ENCODE assay signal across 9 cellular contexts in genomic region chr11:6321961-6322362, GRCh38. TPM values are rescaled to one million over a fixed set of nuclear protein-coding genes. Genes with fewer than 3 reads are reported as not detected.
DNase-seq lines count a peak whose midpoint lies in the region; ATAC-seq and TF ChIP-seq lines count a peak whose summit lies in the region.
"Had no signal": no experiment of that assay in that cellular context is flagged by ENCODE, and none has a peak within 500 bp of the region (broad histone marks: within the 10 kb centered on the region; RNA-seq: fewer than 3 reads in every experiment).

No MANE protein-coding gene starts in this region.

- intact Hi-C loops in stomach (cut with DNase I; ENCODE audit: low total_unique reads): no loop called here

- peak overlapping the region; percentile 87 for H3K27ac Mint-ChIP-seq in T-helper 1 cell treated with Interleukin-12 subunit alpha and Interleukin-12 subunit beta and Interleukin-4 antibody, amounts not matched to agents 30 μg/mL and 1 μg/mL, for 36 hours

- no peak for ATAC-seq in GM21528 (IDR thresholded peaks at IDR 0.05; ENCODE audit: low FRiP score, unreplicated experiment)

- WGBS in stomach, 5 donors: 32 to 66% (median 38%) methylated on average over 2 of the region's 2 CpGs

- peaks cover 0 to 19% (median 6%) of the 10 kb centered on the region in 3 donors for H3K27me3 ChIP-seq in stomach
- H3K27me3 ChIP-seq: BLaER1 had no signal

- peaks cover 28% of the 10 kb centered on the region for H3K27me3 Mint-ChIP-seq in T-helper 1 cell treated with Interleukin-12 subunit alpha and Interleukin-12 subunit beta and Interleukin-4 antibody, amounts not matched to agents 30 μg/mL and 1 μg/mL, for 36 hours (ENCODE audit: low read depth)

- H3K4me3 Mint-ChIP-seq in T-helper 1 cell treated with Interleukin-12 subunit alpha and Interleukin-12 subunit beta and Interleukin-4 antibody, amounts not matched to agents 30 μg/mL and 1 μg/mL, for 36 hours: peak overlapping the region; percentile 36

- H3K4me3 ChIP-seq in fibroblast of the aortic adventitia (ENCODE audit: low read depth, low read length) (no peak overlapping the region), stomach (no peak overlapping the region)
- H3K4me3 ChIP-seq: BLaER1 had no signal

- no peaks in the 10 kb centered on the region for H3K9me3 ChIP-seq in stomach
- H3K9me3 ChIP-seq: BLaER1 had no signal

- TF ChIP-seq POLR2A in stomach (IDR thresholded peaks at IDR 0.05): no peak

- peak overlapping the region; percentile 75 to 96 (median 96) for H3K27ac ChIP-seq in stomach
- H3K27ac ChIP-seq: BLaER1 had no signal

- no peaks in the 10 kb centered on the region for H3K9me3 Mint-ChIP-seq in T-helper 1 cell treated with Interleukin-12 subunit alpha and Interleukin-12 subunit beta and Interleukin-4 antibody, amounts not matched to agents 30 μg/mL and 1 μg/mL, for 36 hours

- no peak for TF ChIP-seq EP300 in stomach (IDR thresholded peaks at IDR 0.05)

- H3K36me3 Mint-ChIP-seq in T-helper 1 cell treated with Interleukin-12 subunit alpha and Interleukin-12 subunit beta and Interleukin-4 antibody, amounts not matched to agents 30 μg/mL and 1 μg/mL, for 36 hours (ENCODE audit: low read depth): no peaks in the 10 kb centered on the region

- H3K36me3 ChIP-seq in stomach: no peaks in the 10 kb centered on the region
- H3K36me3 ChIP-seq: BLaER1 had no signal

- TF ChIP-seq CTCF in fibroblast of the aortic adventitia (IDR thresholded peaks at IDR 0.05; ENCODE audit: insufficient read depth, low read length) (no peak), stomach (IDR thresholded peaks at IDR 0.05) (no peak)

- DNase-seq in NCI-H510A treated with DMSO at 0.1 percent for 48 hours (lab: John Stamatoyannopoulos, UW): peak; percentile 35
- no peak for DNase-seq in NCI-H510A (lab: John Stamatoyannopoulos, UW)
- DNase-seq in fibroblast of the aortic adventitia (ENCODE audit: low read depth): peak; percentile 62
- DNase-seq in stomach: no peak
- no peak for DNase-seq in KG1 (lab: John Stamatoyannopoulos, UW)
- no peak for DNase-seq in NCI-H2227 treated with DMSO at 0.1 percent for 48 hours (lab: John Stamatoyannopoulos, UW)

- peaks cover 24% of the 10 kb centered on the region for H3K4me1 Mint-ChIP-seq in T-helper 1 cell treated with Interleukin-12 subunit alpha and Interleukin-12 subunit beta and Interleukin-4 antibody, amounts not matched to agents 30 μg/mL and 1 μg/mL, for 36 hours (ENCODE audit: low read depth)

- peaks cover 28 to 70% (median 50%) of the 10 kb centered on the region in 4 donors for H3K4me1 ChIP-seq in stomach
- H3K4me1 ChIP-seq: BLaER1 had no signal

RNA-seq across cellular contexts. Expression of gene CAVIN3, which starts 1.7 kb away (rescaled TPM):
- 323 and 888 TPM in 2 replicates for total RNA-seq in fibroblast of the aortic adventitia (ENCODE audit: low replicate concordance)
- 100 to 1,000 TPM in 1 of 5 donors, 10 to 100 TPM in 4; 12.8 to 166 (median 22.9) TPM for total RNA-seq in stomach
- polyA plus RNA-seq in stomach: 100 to 1,000 TPM in 1 of 3 donors, 10 to 100 TPM in 2; 51.1 to 119 (median 68.4) TPM

Comparison
In these comparisons a context has a peak if more than half of its experiments do, and no peak if none do; other contexts are left out.
1. DNase-seq: peak in NCI-H510A treated with DMSO at 0.1 percent for 48 hours (single experiment) and fibroblast of the aortic adventitia (single experiment); none in NCI-H510A (single experiment), stomach (single experiment), KG1 (single experiment) and NCI-H2227 treated with DMSO at 0.1 percent for 48 hours (single experiment).